Comparison of ENCODE assay signal across 12 cellular contexts in genomic region chr6:16657768-16658167, GRCh38.
DNase-seq lines count a peak whose midpoint lies in the region; ATAC-seq and TF ChIP-seq lines count a peak whose summit lies in the region.
"Had no signal": no experiment of that assay in that cellular context is flagged by ENCODE, and none has a peak within 500 bp of the region (broad histone marks: within the 10 kb centered on the region; RNA-seq: fewer than 3 reads in every experiment).

No MANE protein-coding gene starts in this region.

- H3K36me3 Mint-ChIP-seq in activated naive CD4-positive, alpha-beta T cell treated with anti-CD3 and anti-CD28 coated beads for 36 hours (ENCODE audit: low read depth), result peaks cover 22% of the 10 kb centered on the region
- H3K36me3 Mint-ChIP-seq in stimulated activated effector memory CD8-positive, alpha-beta T cell treated with anti-CD3 and anti-CD28 coated beads, Interleukin-12 subunit alpha, Interleukin-12 subunit beta, amount 100 ng/mL, for 72 hours, result peaks cover 70% of the 10 kb centered on the region
- H3K36me3 Mint-ChIP-seq in glutamatergic neuron (ENCODE audit: unreplicated experiment), result no peaks in the 10 kb centered on the region
- H3K36me3 Mint-ChIP-seq: neural progenitor cell had no signal

- 0 out of 2 replicates have a peak, but pooled peaks cover 4% of the 10 kb centered on the region for H3K79me2 ChIP-seq in Loucy (ENCODE audit: insufficient read depth, low read length)

- peaks cover 20% of the 10 kb centered on the region for H3K36me3 ChIP-seq in Loucy (ENCODE audit: insufficient read depth, low read length)
- H3K36me3 ChIP-seq: neural progenitor cell had no signal

- peak overlapping the region; percentile 27 for H3K9ac ChIP-seq in Loucy (ENCODE audit: low read depth, low read length, poor library complexity, severe bottlenecking)
- H3K9ac ChIP-seq: neural progenitor cell had no signal

- peak overlapping the region; percentile 32 for H3K27ac Mint-ChIP-seq in activated naive CD4-positive, alpha-beta T cell treated with anti-CD3 and anti-CD28 coated beads for 36 hours
- peak overlapping the region; percentile 97 for H3K27ac Mint-ChIP-seq in stimulated activated effector memory CD8-positive, alpha-beta T cell treated with anti-CD3 and anti-CD28 coated beads, Interleukin-12 subunit alpha, Interleukin-12 subunit beta, amount 100 ng/mL, for 72 hours
- H3K27ac Mint-ChIP-seq in glutamatergic neuron (ENCODE audit: unreplicated experiment), result no peak overlapping the region
- H3K27ac Mint-ChIP-seq: neural progenitor cell had no signal

- H3K4me3 Mint-ChIP-seq in activated naive CD4-positive, alpha-beta T cell treated with anti-CD3 and anti-CD28 coated beads for 36 hours, result peak overlapping the region; percentile 2
- H3K4me3 Mint-ChIP-seq in stimulated activated effector memory CD8-positive, alpha-beta T cell treated with anti-CD3 and anti-CD28 coated beads, Interleukin-12 subunit alpha, Interleukin-12 subunit beta, amount 100 ng/mL, for 72 hours, result peak overlapping the region; percentile 71
- no peak overlapping the region for H3K4me3 Mint-ChIP-seq in glutamatergic neuron (ENCODE audit: unreplicated experiment)
- H3K4me3 Mint-ChIP-seq: neural progenitor cell had no signal

- H2AFZ ChIP-seq in Loucy (ENCODE audit: low read length), result no peak overlapping the region
- H2AFZ ChIP-seq: neural progenitor cell had no signal

- no peaks in the 10 kb centered on the region for H3K27me3 Mint-ChIP-seq in activated naive CD4-positive, alpha-beta T cell treated with anti-CD3 and anti-CD28 coated beads for 36 hours (ENCODE audit: low read depth)
- no peaks in the 10 kb centered on the region for H3K27me3 Mint-ChIP-seq in glutamatergic neuron (ENCODE audit: unreplicated experiment)

- H4K20me1 ChIP-seq in Loucy (ENCODE audit: insufficient read depth, low read length, poor library complexity, severe bottlenecking), result no peaks in the 10 kb centered on the region

- peak overlapping the region; percentile 1 for H3K4me2 ChIP-seq in Loucy (ENCODE audit: low read depth, low read length, poor library complexity, severe bottlenecking)
- H3K4me2 ChIP-seq: neural progenitor cell had no signal

- ATAC-seq in GM21390 (IDR thresholded peaks at IDR 0.05; ENCODE audit: unreplicated experiment), result peak; percentile 53
- ATAC-seq in stimulated activated effector memory CD8-positive, alpha-beta T cell treated with anti-CD3 and anti-CD28 coated beads, Interleukin-12 subunit alpha, Interleukin-12 subunit beta, amount 100 ng/mL, for 72 hours, result peak; percentile 78
- ATAC-seq: Panc1 had no signal

- H3K27me3 ChIP-seq in Loucy (ENCODE audit: insufficient read depth, low read length, poor library complexity, severe bottlenecking), result no peaks in the 10 kb centered on the region
- H3K27me3 ChIP-seq: neural progenitor cell had no signal

- peaks cover 52% of the 10 kb centered on the region for H3K4me1 ChIP-seq in Loucy (ENCODE audit: insufficient read depth, low read length, poor library complexity, severe bottlenecking)

- peaks cover 9% of the 10 kb centered on the region for H3K9me3 Mint-ChIP-seq in activated naive CD4-positive, alpha-beta T cell treated with anti-CD3 and anti-CD28 coated beads for 36 hours
- H3K9me3 Mint-ChIP-seq in stimulated activated effector memory CD8-positive, alpha-beta T cell treated with anti-CD3 and anti-CD28 coated beads, Interleukin-12 subunit alpha, Interleukin-12 subunit beta, amount 100 ng/mL, for 72 hours, result no peaks in the 10 kb centered on the region
- H3K9me3 Mint-ChIP-seq in glutamatergic neuron (ENCODE audit: unreplicated experiment), result peaks cover 2% of the 10 kb centered on the region

- intact Hi-C loops in activated naive CD4-positive, alpha-beta T cell treated with anti-CD3 and anti-CD28 coated beads for 36 hours (cut with micrococcal nuclease), result loop anchor here (1.0 to 10.0 kb wide), 10 partner anchors 12 to 1780 kb away; partner anchors contain the start of gene ATXN1

- H3K4me1 Mint-ChIP-seq in activated naive CD4-positive, alpha-beta T cell treated with anti-CD3 and anti-CD28 coated beads for 36 hours (ENCODE audit: low read depth), result peaks cover 43% of the 10 kb centered on the region
- H3K4me1 Mint-ChIP-seq in stimulated activated effector memory CD8-positive, alpha-beta T cell treated with anti-CD3 and anti-CD28 coated beads, Interleukin-12 subunit alpha, Interleukin-12 subunit beta, amount 100 ng/mL, for 72 hours, result peaks cover 73% of the 10 kb centered on the region
- no peaks in the 10 kb centered on the region for H3K4me1 Mint-ChIP-seq in glutamatergic neuron (ENCODE audit: low read depth, unreplicated experiment)

- DNase-seq in activated naive CD4-positive, alpha-beta T cell treated with anti-CD3 and anti-CD28 coated beads for 36 hours, result peak; percentile 9
- no peak for DNase-seq in activated naive CD4-positive, alpha-beta T cell (lab: John Stamatoyannopoulos, UW)
- DNase-seq in stimulated activated effector memory CD8-positive, alpha-beta T cell treated with anti-CD3 and anti-CD28 coated beads, Interleukin-12 subunit alpha, Interleukin-12 subunit beta, amount 100 ng/mL, for 72 hours (ENCODE audit: low spot score in 2 of 2), result peak in 1 of 2 donors; percentile 63
- DNase-seq in AG20443 (ENCODE audit: low spot score) (no peak), glutamatergic neuron (no peak), DMS79 (lab: John Stamatoyannopoulos, UW) (no peak)
- DNase-seq: NCI-H446, small intestine had no signal

- H3F3A ChIP-seq in Loucy (ENCODE audit: low read depth), result no peaks in the 10 kb centered on the region

- H3K9me2 ChIP-seq in Loucy (replicated peaks; ENCODE audit: low read depth, low read length), result no peaks in the 10 kb centered on the region

- H3K4me3 ChIP-seq in Loucy (ENCODE audit: low read length, poor library complexity, severe bottlenecking), result no peak overlapping the region
- H3K4me3 ChIP-seq: neural progenitor cell had no signal

- TF ChIP-seq CTCF in Loucy (conservative IDR thresholded peaks at IDR 0.05; ENCODE audit: low read length) (no peak), glutamatergic neuron (IDR thresholded peaks at IDR 0.05; ENCODE audit: partially characterized antibody, unreplicated experiment) (no peak)

- H3K9me3 ChIP-seq in Loucy (ENCODE audit: insufficient read depth, low read depth, low read length), result peaks cover 8% of the 10 kb centered on the region; the same call in 1 of the 2 replicates

- CTCF ChIA-PET in activated naive CD4-positive, alpha-beta T cell treated with anti-CD3 and anti-CD28 coated beads for 36 hours (lab: Charles Lee), result interaction anchor here (0.7 to 1.8 kb wide), 10 partner anchors 10 to 147 kb away, joined by 3 to 11 read pairs (median 4); no protein-coding TSS in a partner anchor
